23 cellular contexts compared by ENCODE assay signal in the genomic region with DNA sequence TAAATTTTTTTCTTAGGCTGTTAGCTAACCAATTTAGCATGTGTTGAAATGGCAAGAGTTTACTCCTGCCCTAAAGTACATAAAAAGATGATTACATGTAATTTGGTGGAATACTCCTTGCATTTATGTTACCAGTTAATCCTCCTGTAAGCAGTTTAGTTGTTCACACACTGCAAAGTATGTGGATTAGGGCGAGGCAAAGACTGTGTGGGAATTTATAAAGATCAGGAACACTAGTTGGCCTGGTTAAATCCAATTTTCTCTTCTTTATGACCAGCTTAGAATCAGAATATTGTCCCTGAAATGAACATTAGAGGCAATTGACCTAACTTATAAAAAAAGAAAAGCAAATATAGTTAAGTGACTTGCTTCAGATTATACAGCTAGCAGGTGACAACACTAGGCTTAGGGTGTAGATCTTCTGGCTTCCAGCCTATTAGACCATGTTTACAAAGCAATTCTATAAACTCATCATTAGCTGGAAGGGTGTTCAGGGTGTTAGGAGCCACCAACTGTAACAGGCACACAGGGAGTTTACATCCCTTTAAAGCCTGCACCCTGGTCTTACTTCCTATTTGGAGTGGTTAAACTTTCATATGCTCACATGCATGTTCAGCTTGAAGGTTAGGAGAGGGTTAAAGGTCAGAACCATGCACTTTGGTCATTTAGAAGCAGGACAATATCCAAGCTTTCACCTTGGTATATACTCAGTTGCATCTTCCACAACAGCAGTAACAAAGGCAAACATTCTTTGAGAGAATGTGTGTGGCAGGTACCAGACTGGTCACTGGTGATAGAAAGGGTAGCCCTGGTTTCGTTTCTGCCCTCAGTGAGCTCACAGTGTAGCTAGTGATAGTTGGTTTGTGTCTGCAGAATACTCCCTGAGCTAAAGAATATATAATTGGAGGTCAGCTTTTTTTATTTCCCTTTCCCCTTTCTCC.
DNase-seq lines count a peak whose midpoint lies in the region; FAIRE-seq and TF ChIP-seq lines count a peak whose summit lies in the region.
"Had no signal": no experiment of that assay in that cellular context is flagged by ENCODE, and none has a peak within 500 bp of the region (broad histone marks: within the 10 kb centered on the region; RNA-seq: fewer than 3 reads in every experiment).

No MANE protein-coding gene starts in this region.

- no peaks in the 10 kb centered on the region for H3K23me2 ChIP-seq in H1 (ENCODE audit: low read depth, low read length)

- no peak overlapping the region for H3K4me3 Mint-ChIP-seq in progenitor cell of endocrine pancreas (ENCODE audit: low read depth)
- no peak overlapping the region for H3K4me3 Mint-ChIP-seq in activated naive CD8-positive, alpha-beta T cell treated with anti-CD3 and anti-CD28 coated beads for 36 hours
- H3K4me3 Mint-ChIP-seq: B cell; stimulated activated naive CD8-positive, alpha-beta T cell treated with anti-CD3 and anti-CD28 coated beads, Interleukin-15, Interleukin-2, amounts not matched to agents 100 ng/mL and 50 ng/mL, for 24 hours; T-helper 1 cell treated with Interleukin-12 subunit alpha and Interleukin-12 subunit beta and Interleukin-4 antibody, amounts not matched to agents 30 μg/mL and 1 μg/mL, for 36 hours; type B pancreatic cell had no signal

- H3K18ac ChIP-seq in H1 (ENCODE audit: extremely low read depth, low read length) = no peak overlapping the region

- no peak for TF ChIP-seq CTCF in H1 (IDR thresholded peaks at IDR 0.05; ENCODE audit: control extremely low read depth in 1 of 3, insufficient read depth in 1 of 3, low read depth in 1 of 3, low read length in 3 of 3)
- no peak for TF ChIP-seq CTCF in progenitor cell of endocrine pancreas (IDR thresholded peaks at IDR 0.05; ENCODE audit: unreplicated experiment)

- H4K20me1 ChIP-seq in H1 (replicated peaks in 1 of 2; ENCODE audit: control insufficient read depth in 1 of 2, insufficient read depth in 2 of 2, low read length in 2 of 2) = no peaks in the 10 kb centered on the region

- no peak for TF ChIP-seq EP300 in H1 (IDR thresholded peaks at IDR 0.05; ENCODE audit: borderline replicate concordance in 1 of 2, low read depth in 2 of 2, low read length in 2 of 2)

- CTCF ChIA-PET in H1 (lab: Charles Lee; ENCODE audit: partially characterized antibody) = interaction anchor here (0.6 to 3.6 kb wide), 25 partner anchors 7 to 575 kb away, joined by 3 to 21 read pairs (median 4); no protein-coding TSS in a partner anchor

- H4K8ac ChIP-seq in H1 (ENCODE audit: extremely low read depth, insufficient read depth, low read length) = no peak overlapping the region

- H3K56ac ChIP-seq in H1 (replicated peaks; ENCODE audit: insufficient read length, low read depth, low read length) = no peak overlapping the region

- WGBS in H1 (ENCODE audit: extremely low coverage in 1 of 2, insufficient coverage in 1 of 2, insufficient read length in 1 of 2, insufficient replicate concordance in 2 of 2, low coverage in 1 of 2, low lambda C conversion rate in 2 of 2, missing lambda C conversion rate in 1 of 2), 2 experiments = 82% methylated on average over 2 of the region's 2 CpGs; no CpG with 5 or more reads in 1 of the 2 experiments

- no peaks in the 10 kb centered on the region for H3K9me3 ChIP-seq in H1 (ENCODE audit: insufficient read depth in 2 of 2, low read depth in 1 of 2, low read length in 1 of 2)
- H3K9me3 ChIP-seq: body of pancreas, SJSA1, spleen had no signal

- no peak overlapping the region for H3K9ac ChIP-seq in H1 (replicated peaks in 1 of 4; ENCODE audit: extremely low read depth in 1 of 4, low read depth in 3 of 4, low read length in 3 of 4)

- H2BK15ac ChIP-seq in H1 (ENCODE audit: low read length) = no peak overlapping the region

- H4K91ac ChIP-seq in H1 (replicated peaks; ENCODE audit: insufficient read length, low read length) = no peak overlapping the region

- H3K79me1 ChIP-seq in H1 (ENCODE audit: low read depth, low read length) = no peaks in the 10 kb centered on the region

- no peak for TF ChIP-seq RAD21 in H1 (IDR thresholded peaks at IDR 0.05 in 1 of 2, conservative IDR thresholded peaks at IDR 0.05 in 1 of 2; ENCODE audit: low read depth in 2 of 2, low read length in 2 of 2)

- no peak overlapping the region for H3K14ac ChIP-seq in H1 (ENCODE audit: insufficient read length)

- H3K4me3 ChIP-seq in H1 (ENCODE audit: extremely low read depth in 1 of 4, insufficient read depth in 2 of 4, low read depth in 3 of 4, low read length in 4 of 4) = no peak overlapping the region
- H3K4me3 ChIP-seq: body of pancreas, coronary artery, SJSA1, spleen had no signal

- peak overlapping the region; percentile 75 for H3K27ac Mint-ChIP-seq in progenitor cell of endocrine pancreas
- H3K27ac Mint-ChIP-seq in activated naive CD8-positive, alpha-beta T cell treated with anti-CD3 and anti-CD28 coated beads for 36 hours = no peak overlapping the region
- H3K27ac Mint-ChIP-seq: B cell; stimulated activated naive CD8-positive, alpha-beta T cell treated with anti-CD3 and anti-CD28 coated beads, Interleukin-15, Interleukin-2, amounts not matched to agents 100 ng/mL and 50 ng/mL, for 24 hours; T-helper 1 cell treated with Interleukin-12 subunit alpha and Interleukin-12 subunit beta and Interleukin-4 antibody, amounts not matched to agents 30 μg/mL and 1 μg/mL, for 36 hours; type B pancreatic cell had no signal

- no peaks in the 10 kb centered on the region for H3K4me1 ChIP-seq in H1 (replicated peaks in 1 of 4; ENCODE audit: control insufficient read depth in 3 of 4, insufficient read depth in 4 of 4, low read length in 3 of 4)
- H3K4me1 ChIP-seq: SJSA1, spleen had no signal

- POLR2A ChIA-PET in H1 (lab: Charles Lee; ENCODE audit: partially characterized antibody) = no interaction called here

- H4K5ac ChIP-seq in H1 (ENCODE audit: insufficient read length, low read depth, low read length) = no peak overlapping the region

- no peak overlapping the region for H3K23ac ChIP-seq in H1 (ENCODE audit: insufficient read length)

- H3K27ac ChIP-seq in H1 (ENCODE audit: low read depth, low read length) = no peak overlapping the region
- H3K27ac ChIP-seq: coronary artery, SJSA1, spleen, VCaP had no signal

- no peaks in the 10 kb centered on the region for H3K36me3 ChIP-seq in H1 (ENCODE audit: control insufficient read depth in 2 of 4, insufficient read depth in 4 of 4, low read length in 3 of 4)
- H3K36me3 ChIP-seq: SJSA1, spleen had no signal

- no peak overlapping the region for H2BK120ac ChIP-seq in H1 (replicated peaks; ENCODE audit: low read depth, low read length)

- peaks cover 23% of the 10 kb centered on the region for H3K9me3 Mint-ChIP-seq in progenitor cell of endocrine pancreas (ENCODE audit: low read depth)
- no peaks in the 10 kb centered on the region for H3K9me3 Mint-ChIP-seq in activated naive CD8-positive, alpha-beta T cell treated with anti-CD3 and anti-CD28 coated beads for 36 hours
- H3K9me3 Mint-ChIP-seq: stimulated activated naive CD8-positive, alpha-beta T cell treated with anti-CD3 and anti-CD28 coated beads, Interleukin-15, Interleukin-2, amounts not matched to agents 100 ng/mL and 50 ng/mL, for 24 hours; T-helper 1 cell treated with Interleukin-12 subunit alpha and Interleukin-12 subunit beta and Interleukin-4 antibody, amounts not matched to agents 30 μg/mL and 1 μg/mL, for 36 hours; type B pancreatic cell had no signal

- no peaks in the 10 kb centered on the region for H3K79me2 ChIP-seq in H1 (ENCODE audit: control insufficient read depth in 1 of 2, insufficient read depth in 2 of 2, low read length in 2 of 2)

- H3K36me3 Mint-ChIP-seq in progenitor cell of endocrine pancreas (ENCODE audit: insufficient read depth) = peaks cover 20% of the 10 kb centered on the region
- H3K36me3 Mint-ChIP-seq in activated naive CD8-positive, alpha-beta T cell treated with anti-CD3 and anti-CD28 coated beads for 36 hours = no peaks in the 10 kb centered on the region
- H3K36me3 Mint-ChIP-seq: type B pancreatic cell had no signal

- FAIRE-seq in H1 (lab: Jason Lieb, UNC) (no peak), RCC 7860 (lab: Jason Lieb, UNC) (no peak)
- FAIRE-seq: A204.1, HTR-8/SVneo had no signal

- H2BK12ac ChIP-seq in H1 (ENCODE audit: low read depth, low read length) = no peak overlapping the region

- peak; percentile 13 for DNase-seq in NCI-H1105 treated with DMSO at 0.1 percent for 48 hours (lab: John Stamatoyannopoulos, UW)
- no peak for DNase-seq in NCI-H1105 (lab: John Stamatoyannopoulos, UW)
- peak; percentile 68 for DNase-seq in NCI-H2029 treated with DMSO at 0.1 percent for 48 hours (lab: John Stamatoyannopoulos, UW)
- no peak for DNase-seq in H1 (ENCODE audit: low read depth in 1 of 2, low spot score in 2 of 2)
- no peak for DNase-seq in progenitor cell of endocrine pancreas (ENCODE audit: low spot score, unreplicated experiment)
- no peak for DNase-seq in NOMO-1 treated with DMSO at 0.1 percent for 48 hours (lab: John Stamatoyannopoulos, UW; ENCODE audit: unreplicated experiment)
- no peak for DNase-seq in RCC 7860 (ENCODE audit: low spot score)
- DNase-seq in activated naive CD8-positive, alpha-beta T cell treated with anti-CD3 and anti-CD28 coated beads for 36 hours = no peak
- DNase-seq: activated CD8-positive, alpha-beta memory T cell treated with anti-CD3 and anti-CD28 coated beads, Interleukin-2, amount 50 U/mL, for 4 hours; body of pancreas; Karpas-422; NCI-H1694; spleen; stimulated activated CD4-positive, alpha-beta T cell treated with anti-CD3 and anti-CD28 coated beads, Interleukin-4, amount 100 ng/mL, for 24 hours had no signal

- no peak overlapping the region for H2AK5ac ChIP-seq in H1 (ENCODE audit: low read depth, low read length)

- no peak overlapping the region for H3K4ac ChIP-seq in H1 (replicated peaks; ENCODE audit: insufficient read length, low read depth, low read length)

- H3K27me3 ChIP-seq in H1 (replicated peaks in 1 of 4; ENCODE audit: control insufficient read depth in 3 of 4, extremely low read depth in 1 of 4, insufficient read depth in 3 of 4, low read length in 3 of 4) = no peaks in the 10 kb centered on the region
- H3K27me3 ChIP-seq: body of pancreas, SJSA1, spleen had no signal

- H2BK5ac ChIP-seq in H1 (ENCODE audit: low read depth, low read length) = no peak overlapping the region

- no peak overlapping the region for H2BK20ac ChIP-seq in H1 (ENCODE audit: low read length)

- no peak for TF ChIP-seq POLR2A in H1 (IDR thresholded peaks at IDR 0.05; ENCODE audit: control extremely low read depth in 1 of 2, low read depth in 2 of 2, low read length in 2 of 2)

- no peaks in the 10 kb centered on the region for H3K27me3 Mint-ChIP-seq in progenitor cell of endocrine pancreas
- no peaks in the 10 kb centered on the region for H3K27me3 Mint-ChIP-seq in activated naive CD8-positive, alpha-beta T cell treated with anti-CD3 and anti-CD28 coated beads for 36 hours
- H3K27me3 Mint-ChIP-seq: stimulated activated naive CD8-positive, alpha-beta T cell treated with anti-CD3 and anti-CD28 coated beads, Interleukin-15, Interleukin-2, amounts not matched to agents 100 ng/mL and 50 ng/mL, for 24 hours had no signal

- H2AFZ ChIP-seq in H1 (ENCODE audit: low read length) = 0 out of 2 replicates have a peak overlapping the region, but pooled peaks have one; percentile 27

- H3K4me2 ChIP-seq in H1 (ENCODE audit: insufficient read depth in 1 of 2, low read depth in 2 of 2, low read length in 2 of 2) = no peak overlapping the region

- H3K4me1 Mint-ChIP-seq in progenitor cell of endocrine pancreas (ENCODE audit: low read depth) = peaks cover 37% of the 10 kb centered on the region
- no peaks in the 10 kb centered on the region for H3K4me1 Mint-ChIP-seq in activated naive CD8-positive, alpha-beta T cell treated with anti-CD3 and anti-CD28 coated beads for 36 hours
- H3K4me1 Mint-ChIP-seq: B cell had no signal

Comparison
In these comparisons a context has a peak if more than half of its experiments do, and no peak if none do; other contexts are left out.
1. DNase-seq: peak in NCI-H1105 treated with DMSO at 0.1 percent for 48 hours (single experiment) and NCI-H2029 treated with DMSO at 0.1 percent for 48 hours (single experiment); none in NCI-H1105 (single experiment), H1 (0 of 2), progenitor cell of endocrine pancreas (single experiment), NOMO-1 treated with DMSO at 0.1 percent for 48 hours (single experiment), RCC 7860 (single experiment) and activated naive CD8-positive, alpha-beta T cell treated with anti-CD3 and anti-CD28 coated beads for 36 hours (single experiment).